24 cellular contexts compared by ENCODE assay signal in the genomic region with DNA sequence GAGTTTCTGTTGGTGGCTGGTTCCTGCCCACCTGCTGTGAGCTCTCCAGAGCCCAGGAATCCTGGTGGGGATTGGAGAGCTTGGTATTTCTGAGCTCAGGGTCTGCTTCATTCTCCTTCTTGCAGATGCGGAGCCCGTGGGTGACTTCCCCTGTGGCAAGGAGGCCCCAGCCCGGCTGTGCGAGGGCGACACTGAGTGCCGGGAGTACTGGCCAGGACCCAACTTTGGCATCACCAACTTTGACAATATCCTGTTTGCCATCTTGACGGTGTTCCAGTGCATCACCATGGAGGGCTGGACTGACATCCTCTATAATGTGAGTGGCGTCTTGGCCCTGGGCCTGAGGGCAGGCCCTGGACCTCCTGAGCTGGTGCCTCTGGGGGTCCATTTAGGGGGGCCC. TPM values are rescaled to one million over a fixed set of nuclear protein-coding genes. Genes with fewer than 3 reads are reported as not detected.
"Had no signal": no experiment of that assay in that cellular context is flagged by ENCODE, and none has a peak within 500 bp of the region (broad histone marks: within the 10 kb centered on the region; RNA-seq: fewer than 3 reads in every experiment).

No MANE protein-coding gene starts in this region.

- H3K9me3 ChIP-seq: SJSA1 had no signal

- H3K9ac ChIP-seq: KMS-11 had no signal

- ATAC-seq: K562 had no signal

- H3K27me3 ChIP-seq: SJSA1 had no signal

- H3K36me3 ChIP-seq: SJSA1 had no signal

- H3K27ac ChIP-seq: KMS-11, SJSA1, SK-N-MC had no signal

- DNase-seq: Kasumi-1, MV-4-11, NCI-H1048, NCI-H1105, NCI-H1417, NCI-H1436 treated with DMSO at 0.1 percent for 48 hours, NCI-H1694, NCI-H187 treated with DMSO at 0.1 percent for 48 hours, NCI-H2029 treated with DMSO at 0.1 percent for 48 hours, NCI-H226, NCI-H446, NCI-H510A, NCI-H524 treated with DMSO at 0.1 percent for 48 hours, NCI-H69, NCI-H774, Right ventricle myocardium superior, RPMI8226, SIG-M5 had no signal

- H3K4me3 ChIP-seq: K562, SJSA1, SK-N-MC had no signal

- H3K4me1 ChIP-seq: SJSA1 had no signal

- H3K4me2 ChIP-seq: KMS-11 had no signal

RNA-seq across cellular contexts. Expression of a gene that starts 39.5 kb away (rescaled TPM):
- total RNA-seq: M059J had no signal
- polyA plus RNA-seq: IgD-negative memory B cell had no signal
